ENCODE assay signal across 8 cellular contexts in genomic region chr6:13526718-13527668, GRCh38. TPM values are rescaled to one million over a fixed set of nuclear protein-coding genes. Genes with fewer than 3 reads are reported as not detected.
DNase-seq lines count a peak whose midpoint lies in the region; ATAC-seq, FAIRE-seq and TF ChIP-seq lines count a peak whose summit lies in the region.

No MANE protein-coding gene starts in this region.

- H3K9me3 ChIP-seq in sigmoid colon: no peaks in the 10 kb centered on the region

- DNase-seq in DMS153 treated with DMSO at 0.1 percent for 48 hours (lab: John Stamatoyannopoulos, UW; ENCODE audit: unreplicated experiment): peak; percentile 24
- peak; percentile 84 for DNase-seq in NOMO-1 treated with dmso at 0.1 percent for 144 hours (lab: John Stamatoyannopoulos, UW; ENCODE audit: unreplicated experiment)
- DNase-seq in sigmoid colon: peak; percentile 70
- no peak for DNase-seq in occipital lobe (lab: John Stamatoyannopoulos, UW)
- no peak for DNase-seq in RCC 7860 (ENCODE audit: low spot score)

- intact Hi-C loops in dendritic cell treated with granulocyte-macrophage colony-stimulating factor and Interleukin-4, amounts not matched to agents 40 ng/mL and 50 ng/mL, for 4 days (cut with micrococcal nuclease): loop anchor here (5.0 to 10.0 kb wide), 2 partner anchors 50 to 62 kb away; no protein-coding TSS in a partner anchor
- intact Hi-C loops in sigmoid colon (cut with DNase I): no loop called here

- no peaks in the 10 kb centered on the region for H3K9me3 Mint-ChIP-seq in dendritic cell treated with granulocyte-macrophage colony-stimulating factor and Interleukin-4, amounts not matched to agents 40 ng/mL and 50 ng/mL, for 4 days

- H3K27me3 Mint-ChIP-seq in dendritic cell treated with granulocyte-macrophage colony-stimulating factor and Interleukin-4, amounts not matched to agents 40 ng/mL and 50 ng/mL, for 4 days: no peaks in the 10 kb centered on the region

- H3K4me1 ChIP-seq in sigmoid colon: no peaks in the 10 kb centered on the region

- no peaks in the 10 kb centered on the region for H3K27me3 ChIP-seq in sigmoid colon

- H3K36me3 Mint-ChIP-seq in dendritic cell treated with granulocyte-macrophage colony-stimulating factor and Interleukin-4, amounts not matched to agents 40 ng/mL and 50 ng/mL, for 4 days (ENCODE audit: low read depth): no peaks in the 10 kb centered on the region

- no peak for TF ChIP-seq CTCF in sigmoid colon (IDR thresholded peaks at IDR 0.05)

- TF ChIP-seq POLR2A in sigmoid colon (IDR thresholded peaks at IDR 0.05): no peak

- H3K27ac Mint-ChIP-seq in dendritic cell treated with granulocyte-macrophage colony-stimulating factor and Interleukin-4, amounts not matched to agents 40 ng/mL and 50 ng/mL, for 4 days: peak overlapping the region; percentile 84

- FAIRE-seq in RCC 7860 (lab: Jason Lieb, UNC): no peak

- peak in 2 of 4 donors; percentile 25 to 56 for TF ChIP-seq EP300 in sigmoid colon (IDR thresholded peaks at IDR 0.05)

- WGBS in sigmoid colon, 2 donors: 41 to 50% methylated on average over 17 of the region's 17 CpGs

- no peaks in the 10 kb centered on the region for H3K36me3 ChIP-seq in sigmoid colon

- H3K4me1 Mint-ChIP-seq in dendritic cell treated with granulocyte-macrophage colony-stimulating factor and Interleukin-4, amounts not matched to agents 40 ng/mL and 50 ng/mL, for 4 days (ENCODE audit: low read depth): peaks cover 40% of the 10 kb centered on the region

- ATAC-seq in GM19463 (IDR thresholded peaks at IDR 0.05; ENCODE audit: unreplicated experiment): peak; percentile 88
- ATAC-seq in HG03469 (IDR thresholded peaks at IDR 0.05; ENCODE audit: unreplicated experiment): peak; percentile 58

- no peak overlapping the region for H3K4me3 ChIP-seq in sigmoid colon

- peak overlapping the region; percentile 6 for H3K4me3 Mint-ChIP-seq in dendritic cell treated with granulocyte-macrophage colony-stimulating factor and Interleukin-4, amounts not matched to agents 40 ng/mL and 50 ng/mL, for 4 days

- peak overlapping the region; percentile 42 to 64 (median 52) for H3K27ac ChIP-seq in sigmoid colon

RNA-seq across cellular contexts. Expression of gene GFOD1, which starts 39.6 kb away (rescaled TPM):
- total RNA-seq in sigmoid colon (10 to 100 TPM; 13.3 to 18.3 (median 15.7) TPM), occipital lobe (38.2 TPM)
- 1 to 10 TPM; 2.3 to 6.5 (median 3.0) TPM for polyA plus RNA-seq in sigmoid colon

RNA-seq across cellular contexts. Expression of gene SIRT5, which starts 47.4 kb away (rescaled TPM):
- total RNA-seq in sigmoid colon: 10 to 100 TPM in 1 of 4 donors, 1 to 10 TPM in 3; 5.8 to 13.3 (median 9.2) TPM
- polyA plus RNA-seq in sigmoid colon: 10 to 100 TPM in 1 of 3 donors, 1 to 10 TPM in 2; 8.0 to 12.5 (median 8.4) TPM
- total RNA-seq in occipital lobe: 23.2 TPM

Comparison
In these comparisons a context has a peak if more than half of its experiments do, and no peak if none do; other contexts are left out.
1. DNase-seq: peak in DMS153 treated with DMSO at 0.1 percent for 48 hours (single experiment), NOMO-1 treated with dmso at 0.1 percent for 144 hours (single experiment) and sigmoid colon (single experiment); none in occipital lobe (single experiment) and RCC 7860 (single experiment).